ENCODE assay signal across 9 cellular contexts in genomic region chr3:100072328-100073048, GRCh38. TPM values are rescaled to one million over a fixed set of nuclear protein-coding genes. Genes with fewer than 3 reads are reported as not detected.
DNase-seq lines count a peak whose midpoint lies in the region; ATAC-seq and TF ChIP-seq lines count a peak whose summit lies in the region.
"Had no signal": no experiment of that assay in that cellular context is flagged by ENCODE, and none has a peak within 500 bp of the region (broad histone marks: within the 10 kb centered on the region; RNA-seq: fewer than 3 reads in every experiment).

No MANE protein-coding gene starts in this region.

- no TSS peak for BruUV-seq in Calu3 (replicated peaks; lab: Mats Ljungman, UMichigan)

- peaks cover 2 to 18% of the 10 kb centered on the region in 2 donors for H3K4me1 ChIP-seq in lung (ENCODE audit: control insufficient read depth in 2 of 2, insufficient read depth in 2 of 2, low read length in 2 of 2)

- no peaks in the 10 kb centered on the region for H3K27me3 ChIP-seq in lung (ENCODE audit: control insufficient read depth, insufficient read depth)

- CTCF ChIA-PET in Calu3 (lab: Charles Lee) = no interaction called here

- no peaks in the 10 kb centered on the region for H3K9me3 Mint-ChIP-seq in Calu3 (ENCODE audit: low read depth, unreplicated experiment)

- H3K27me3 Mint-ChIP-seq in Calu3 (ENCODE audit: unreplicated experiment) = no peaks in the 10 kb centered on the region

- WGBS in lung, 2 donors = 46 to 72% methylated on average over 3 of the region's 3 CpGs

- H3K4me1 Mint-ChIP-seq in Calu3 (ENCODE audit: low read depth, unreplicated experiment) = peaks cover 19% of the 10 kb centered on the region

- ATAC-seq in GM21786 (IDR thresholded peaks at IDR 0.05; ENCODE audit: unreplicated experiment) (peak; percentile 48), lung (ENCODE audit: insufficient read depth, low FRiP score) (peak; percentile 28)

- no peak overlapping the region for H3K27ac ChIP-seq in lung (ENCODE audit: low read depth in 1 of 2, low read length in 1 of 2)

- no peak overlapping the region for H3K27ac Mint-ChIP-seq in Calu3 (ENCODE audit: unreplicated experiment)

- no peaks in the 10 kb centered on the region for H3K36me3 Mint-ChIP-seq in Calu3 (ENCODE audit: insufficient read depth, unreplicated experiment)

- TF ChIP-seq CTCF in lung (IDR thresholded peaks at IDR 0.05; ENCODE audit: control extremely low read depth, extremely low read depth) (no peak), Calu3 (IDR thresholded peaks at IDR 0.05; ENCODE audit: unreplicated experiment) (no peak)

- no peak overlapping the region for H3K4me3 Mint-ChIP-seq in Calu3 (ENCODE audit: low read depth, unreplicated experiment)

- H3K9me3 ChIP-seq in lung (ENCODE audit: control insufficient read depth in 2 of 2, insufficient read depth in 1 of 2, low read length in 1 of 2) = no peaks in the 10 kb centered on the region

- DNase-seq in EL = peak; percentile 33
- peak; percentile 75 for DNase-seq in OCI-M1 (lab: John Stamatoyannopoulos, UW)
- no peak for DNase-seq in lung (ENCODE audit: low spot score)
- DNase-seq in stimulated activated CD4-positive, alpha-beta T cell treated with anti-CD3 and anti-CD28 coated beads, Interleukin-4, amount 100 ng/mL, for 24 hours = no peak
- DNase-seq in mucosa of gallbladder (ENCODE audit: low spot score) = no peak
- no peak for DNase-seq in Calu3
- DNase-seq in AG20443 (ENCODE audit: low spot score) = no peak
- DNase-seq: NCI-H187 had no signal

- no peak overlapping the region for H3K4me3 ChIP-seq in lung

- H3K36me3 ChIP-seq in lung (ENCODE audit: control insufficient read depth in 2 of 2, insufficient read depth in 2 of 2, low read length in 2 of 2) = no peaks in the 10 kb centered on the region

- intact Hi-C loops in Calu3 (cut with micrococcal nuclease; ENCODE audit: unreplicated experiment) = no loop called here

RNA-seq across cellular contexts. Expression of gene FILIP1L, which starts 41.8 kb away (rescaled TPM):
- total RNA-seq in lung (10 to 100 TPM; 27.6 to 27.8 TPM), mucosa of gallbladder (142 TPM), Calu3 (2022) (2.4 and 5.2 TPM in 2 replicates)
- polyA plus RNA-seq in lung = 10 to 100 TPM in 1 of 2 donors, 1 to 10 TPM in 1; 8.3 to 17.3 TPM

Comparison
In these comparisons a context has a peak if more than half of its experiments do, and no peak if none do; other contexts are left out.
1. DNase-seq: peak in EL (single experiment) and OCI-M1 (single experiment); none in lung (single experiment), stimulated activated CD4-positive, alpha-beta T cell treated with anti-CD3 and anti-CD28 coated beads, Interleukin-4, amount 100 ng/mL, for 24 hours (single experiment), mucosa of gallbladder (single experiment), Calu3 (single experiment) and AG20443 (single experiment).